In genomic region chr3:150528359-150528797, GRCh38 we compare ENCODE assay signal across 8 cellular contexts. TPM values are rescaled to one million over a fixed set of nuclear protein-coding genes. Genes with fewer than 3 reads are reported as not detected.
DNase-seq lines count a peak whose midpoint lies in the region; ATAC-seq and TF ChIP-seq lines count a peak whose summit lies in the region.
"Had no signal": no experiment of that assay in that cellular context is flagged by ENCODE, and none has a peak within 500 bp of the region (broad histone marks: within the 10 kb centered on the region; RNA-seq: fewer than 3 reads in every experiment).

No MANE protein-coding gene starts in this region.

- H3K27ac Mint-ChIP-seq in chondrocyte (ENCODE audit: unreplicated experiment) (no peak overlapping the region), neural progenitor cell (no peak overlapping the region)
- no peak overlapping the region for H3K27ac Mint-ChIP-seq in activated T-helper 17 cell treated with anti-CD3 and anti-CD28 coated beads, Interleukin-2, amount 50 U/mL, for 72 hours
- no peak overlapping the region for H3K27ac Mint-ChIP-seq in activated naive CD8-positive, alpha-beta T cell treated with anti-CD3 and anti-CD28 coated beads for 36 hours

- H3K27me3 Mint-ChIP-seq in chondrocyte (ENCODE audit: low read depth): no peaks in the 10 kb centered on the region
- H3K27me3 Mint-ChIP-seq in neural progenitor cell (ENCODE audit: insufficient read depth, low read depth): peaks cover 2% of the 10 kb centered on the region
- no peaks in the 10 kb centered on the region for H3K27me3 Mint-ChIP-seq in activated T-helper 17 cell treated with anti-CD3 and anti-CD28 coated beads, Interleukin-2, amount 50 U/mL, for 72 hours
- no peaks in the 10 kb centered on the region for H3K27me3 Mint-ChIP-seq in activated naive CD8-positive, alpha-beta T cell treated with anti-CD3 and anti-CD28 coated beads for 36 hours

- H3K4me3 Mint-ChIP-seq in chondrocyte (ENCODE audit: unreplicated experiment) (no peak overlapping the region), neural progenitor cell (no peak overlapping the region)
- no peak overlapping the region for H3K4me3 Mint-ChIP-seq in activated T-helper 17 cell treated with anti-CD3 and anti-CD28 coated beads, Interleukin-2, amount 50 U/mL, for 72 hours
- H3K4me3 Mint-ChIP-seq in activated naive CD8-positive, alpha-beta T cell treated with anti-CD3 and anti-CD28 coated beads for 36 hours: no peak overlapping the region

- H3K79me2 ChIP-seq in MM.1S (ENCODE audit: low read length): no peaks in the 10 kb centered on the region
- H3K79me2 ChIP-seq in neural progenitor cell (ENCODE audit: low read depth): no peaks in the 10 kb centered on the region

- no peaks in the 10 kb centered on the region for H3K27me3 ChIP-seq in MM.1S (replicated peaks; ENCODE audit: insufficient read depth, low read length)
- H3K27me3 ChIP-seq in neural progenitor cell: no peaks in the 10 kb centered on the region

- peak; percentile 44 for DNase-seq in GM03348 (ENCODE audit: low spot score)
- peak; percentile 14 for DNase-seq in MM.1S
- DNase-seq in chondrocyte (ENCODE audit: low spot score): no peak
- no peak for DNase-seq in neural progenitor cell (ENCODE audit: low spot score)
- DNase-seq in NCI-H748 treated with DMSO at 0.1 percent for 48 hours (lab: John Stamatoyannopoulos, UW): no peak
- DNase-seq in activated naive CD8-positive, alpha-beta T cell treated with anti-CD3 and anti-CD28 coated beads for 36 hours: no peak

- H3K9me3 Mint-ChIP-seq in chondrocyte (ENCODE audit: low read depth) (no peaks in the 10 kb centered on the region), neural progenitor cell (no peaks in the 10 kb centered on the region)
- H3K9me3 Mint-ChIP-seq in activated T-helper 17 cell treated with anti-CD3 and anti-CD28 coated beads, Interleukin-2, amount 50 U/mL, for 72 hours: no peaks in the 10 kb centered on the region
- no peaks in the 10 kb centered on the region for H3K9me3 Mint-ChIP-seq in activated naive CD8-positive, alpha-beta T cell treated with anti-CD3 and anti-CD28 coated beads for 36 hours

- H3F3A ChIP-seq in MM.1S (ENCODE audit: insufficient read depth, low read length): no peaks in the 10 kb centered on the region
- H3F3A ChIP-seq in neural progenitor cell (ENCODE audit: low read depth): no peaks in the 10 kb centered on the region

- H3K9me3 ChIP-seq in MM.1S (replicated peaks; ENCODE audit: insufficient read depth, low read length) (no peaks in the 10 kb centered on the region), neural progenitor cell (ENCODE audit: low read depth) (no peaks in the 10 kb centered on the region)

- no peak overlapping the region for H3K4me2 ChIP-seq in MM.1S (ENCODE audit: low read depth, low read length)
- no peak overlapping the region for H3K4me2 ChIP-seq in neural progenitor cell

- H3K9me2 ChIP-seq in MM.1S (replicated peaks; ENCODE audit: insufficient read depth, low read length): no peaks in the 10 kb centered on the region

- no peak overlapping the region for H3K27ac ChIP-seq in MM.1S (ENCODE audit: low read length)
- H3K27ac ChIP-seq in neural progenitor cell: no peak overlapping the region
- H3K27ac ChIP-seq: epithelial cell of prostate had no signal

- H4K20me1 ChIP-seq in MM.1S (ENCODE audit: insufficient read depth, low read length): no peaks in the 10 kb centered on the region
- no peaks in the 10 kb centered on the region for H4K20me1 ChIP-seq in neural progenitor cell (ENCODE audit: low read depth)

- peak; percentile 39 for TF ChIP-seq CTCF in MM.1S (IDR thresholded peaks at IDR 0.05; ENCODE audit: low read length)
- peak; percentile 84 for TF ChIP-seq CTCF in chondrocyte (IDR thresholded peaks at IDR 0.05)
- TF ChIP-seq CTCF in neural progenitor cell (IDR thresholded peaks at IDR 0.05): peak; percentile 46

- ATAC-seq in activated T-helper 17 cell treated with anti-CD3 and anti-CD28 coated beads, Interleukin-2, amount 50 U/mL, for 72 hours (replicated peaks): no peak

- H3K36me3 Mint-ChIP-seq in chondrocyte (ENCODE audit: low read depth) (peaks cover 2% of the 10 kb centered on the region), neural progenitor cell (no peaks in the 10 kb centered on the region)
- H3K36me3 Mint-ChIP-seq in activated T-helper 17 cell treated with anti-CD3 and anti-CD28 coated beads, Interleukin-2, amount 50 U/mL, for 72 hours (ENCODE audit: low read depth): no peaks in the 10 kb centered on the region
- H3K36me3 Mint-ChIP-seq in activated naive CD8-positive, alpha-beta T cell treated with anti-CD3 and anti-CD28 coated beads for 36 hours: no peaks in the 10 kb centered on the region

- H3K36me3 ChIP-seq in MM.1S (replicated peaks; ENCODE audit: insufficient read depth, low read length): no peaks in the 10 kb centered on the region
- H3K36me3 ChIP-seq in neural progenitor cell: no peaks in the 10 kb centered on the region

- no peak overlapping the region for H3K9ac ChIP-seq in MM.1S (ENCODE audit: low read length)
- no peak overlapping the region for H3K9ac ChIP-seq in neural progenitor cell

- H3K4me1 Mint-ChIP-seq in chondrocyte (ENCODE audit: low read depth) (peaks cover 11% of the 10 kb centered on the region), neural progenitor cell (peaks cover 2% of the 10 kb centered on the region)
- peaks cover 7% of the 10 kb centered on the region for H3K4me1 Mint-ChIP-seq in activated T-helper 17 cell treated with anti-CD3 and anti-CD28 coated beads, Interleukin-2, amount 50 U/mL, for 72 hours
- H3K4me1 Mint-ChIP-seq in activated naive CD8-positive, alpha-beta T cell treated with anti-CD3 and anti-CD28 coated beads for 36 hours: peaks cover 6% of the 10 kb centered on the region

- H3K4me3 ChIP-seq in MM.1S (ENCODE audit: low read length): no peak overlapping the region
- H3K4me3 ChIP-seq in neural progenitor cell: no peak overlapping the region

- H3K4me1 ChIP-seq in MM.1S (ENCODE audit: low read length) (no peaks in the 10 kb centered on the region), neural progenitor cell (no peaks in the 10 kb centered on the region)

- H2AFZ ChIP-seq in MM.1S (ENCODE audit: low read length) (no peak overlapping the region), neural progenitor cell (replicated peaks) (no peak overlapping the region)

RNA-seq across cellular contexts. Expression of gene SERP1, which starts 17.9 kb away (rescaled TPM):
- total RNA-seq in chondrocyte (90.8 to 103 TPM (median 91.4 TPM) in 3 replicates), neural progenitor cell (ENCODE audit: low replicate concordance) (120 and 129 TPM in 2 replicates)
- 100 to 1,000 TPM in 1 of 2 donors, 10 to 100 TPM in 1; 71.4 to 107 TPM for total RNA-seq in activated T-helper 17 cell treated with anti-CD3 and anti-CD28 coated beads, Interleukin-2, amount 50 U/mL, for 72 hours
- 100 to 1,000 TPM; 121 to 123 TPM for total RNA-seq in activated naive CD8-positive, alpha-beta T cell treated with anti-CD3 and anti-CD28 coated beads for 36 hours

RNA-seq across cellular contexts. Expression of gene EIF2A, which starts 18.2 kb away (rescaled TPM):
- total RNA-seq in chondrocyte: 48.4 to 73.0 TPM (median 52.4 TPM) in 3 replicates
- total RNA-seq in neural progenitor cell (ENCODE audit: low replicate concordance): 109 and 135 TPM in 2 replicates
- total RNA-seq in activated T-helper 17 cell treated with anti-CD3 and anti-CD28 coated beads, Interleukin-2, amount 50 U/mL, for 72 hours: 100 to 1,000 TPM; 126 to 139 TPM
- 100 to 1,000 TPM; 147 to 149 TPM for total RNA-seq in activated naive CD8-positive, alpha-beta T cell treated with anti-CD3 and anti-CD28 coated beads for 36 hours

Comparison
In these comparisons a context has a peak if more than half of its experiments do, and no peak if none do; other contexts are left out.
1. DNase-seq: peak in GM03348 (single experiment) and MM.1S (single experiment); none in chondrocyte (single experiment), neural progenitor cell (single experiment), NCI-H748 treated with DMSO at 0.1 percent for 48 hours (single experiment) and activated naive CD8-positive, alpha-beta T cell treated with anti-CD3 and anti-CD28 coated beads for 36 hours (single experiment).
2. Peak in every context shown above with its lines, with median percentiles within 50 percentile points of each other: CTCF ChIP-seq.